In genomic region chr1:16605213-16605525, GRCh38 we compare ENCODE assay signal across 1 cellular context.
TF ChIP-seq lines count a peak whose summit lies in the region.

No MANE protein-coding gene starts in this region.

TF ChIP-seq in H1, 55 proteins besides CTCF, POLR2A, EP300 and RAD21:
- TF ChIP-seq SP1 (IDR thresholded peaks at IDR 0.05; ENCODE audit: low read depth, low read length) (no peak), KDM5A (IDR thresholded peaks at IDR 0.05; ENCODE audit: low read length) (0 out of 2 replicates have a peak, but pooled peaks have one; percentile 22), PHF8 (conservative IDR thresholded peaks at IDR 0.05; ENCODE audit: low read depth, low read length) (no peak)
- TF ChIP-seq, protein P1, sequence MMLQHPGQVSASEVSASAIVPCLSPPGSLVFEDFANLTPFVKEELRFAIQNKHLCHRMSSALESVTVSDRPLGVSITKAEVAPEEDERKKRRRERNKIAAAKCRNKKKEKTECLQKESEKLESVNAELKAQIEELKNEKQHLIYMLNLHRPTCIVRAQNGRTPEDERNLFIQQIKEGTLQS (IDR thresholded peaks at IDR 0.05; ENCODE audit: insufficient read depth, low read depth, low read length) = no peak
